In genomic region chr10:126481181-126481580, GRCh38 we compare ENCODE assay signal across 1 cellular context.
A peak's percentile ranks its signal among the peaks of the same experiment; 100 is the strongest.
TF ChIP-seq lines count a peak whose summit lies in the region.

No MANE protein-coding gene starts in this region.

TF ChIP-seq in HEK293, 187 proteins besides CTCF, POLR2A, EP300 and RAD21 (continued from another document):
- TF ChIP-seq ZNF391 (tag by site-specific recombination; IDR thresholded peaks at IDR 0.05; ENCODE audit: borderline replicate concordance, low read depth) (no peak), SP3 (tag by site-specific recombination; IDR thresholded peaks at IDR 0.05) (no peak), ZNF426 (tag by site-specific recombination; IDR thresholded peaks at IDR 0.05) (no peak), MZF1 (tag by site-specific recombination; IDR thresholded peaks at IDR 0.05; ENCODE audit: borderline replicate concordance) (no peak), ZNF473 (tag by site-specific recombination; IDR thresholded peaks at IDR 0.05) (no peak), ZNF776 (tag by site-specific recombination; IDR thresholded peaks at IDR 0.05; ENCODE audit: borderline replicate concordance) (no peak), ZNF398 (tag by site-specific recombination; IDR thresholded peaks at IDR 0.05) (no peak), ZNF510 (tag by site-specific recombination; IDR thresholded peaks at IDR 0.05; ENCODE audit: insufficient replicate concordance) (no peak), ZNF629 (tag by site-specific recombination; IDR thresholded peaks at IDR 0.05) (peak; percentile 51; the same call in 1 of the 2 replicates), RBAK (tag by site-specific recombination; IDR thresholded peaks at IDR 0.05) (no peak), ZNF132 (tag by site-specific recombination; IDR thresholded peaks at IDR 0.05; ENCODE audit: borderline replicate concordance) (no peak), GLIS1 (tag by site-specific recombination; IDR thresholded peaks at IDR 0.05) (no peak), ZNF514 (tag by site-specific recombination; IDR thresholded peaks at IDR 0.05) (no peak), ZNF184 (tag by site-specific recombination; IDR thresholded peaks at IDR 0.05) (0 out of 2 replicates have a peak, but pooled peaks have one; percentile 72), ZNF266 (tag by site-specific recombination; IDR thresholded peaks at IDR 0.05; ENCODE audit: low read depth) (no peak), ZXDB (tag by site-specific recombination; IDR thresholded peaks at IDR 0.05) (no peak), EGR2 (tag by site-specific recombination; IDR thresholded peaks at IDR 0.05; ENCODE audit: low read depth) (no peak), ZNF791 (tag by site-specific recombination; IDR thresholded peaks at IDR 0.05) (no peak), TSHZ1 (tag by site-specific recombination; IDR thresholded peaks at IDR 0.05; ENCODE audit: borderline replicate concordance) (no peak), ZNF341 (tag by site-specific recombination; IDR thresholded peaks at IDR 0.05; ENCODE audit: low read depth) (no peak)
- TF ChIP-seq, protein P1, sequence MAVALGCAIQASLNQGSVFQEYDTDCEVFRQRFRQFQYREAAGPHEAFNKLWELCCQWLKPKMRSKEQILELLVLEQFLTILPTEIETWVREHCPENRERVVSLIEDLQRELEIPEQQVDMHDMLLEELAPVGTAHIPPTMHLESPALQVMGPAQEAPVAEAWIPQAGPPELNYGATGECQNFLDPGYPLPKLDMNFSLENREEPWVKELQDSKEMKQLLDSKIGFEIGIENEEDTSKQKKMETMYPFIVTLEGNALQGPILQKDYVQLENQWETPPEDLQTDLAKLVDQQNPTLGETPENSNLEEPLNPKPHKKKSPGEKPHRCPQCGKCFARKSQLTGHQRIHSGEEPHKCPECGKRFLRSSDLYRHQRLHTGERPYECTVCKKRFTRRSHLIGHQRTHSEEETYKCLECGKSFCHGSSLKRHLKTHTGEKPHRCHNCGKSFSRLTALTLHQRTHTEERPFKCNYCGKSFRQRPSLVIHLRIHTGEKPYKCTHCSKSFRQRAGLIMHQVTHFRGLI (tag by site-specific recombination; IDR thresholded peaks at IDR 0.05): peak; percentile 34; the same call in 1 of the 2 replicates
- TF ChIP-seq, protein P2, sequence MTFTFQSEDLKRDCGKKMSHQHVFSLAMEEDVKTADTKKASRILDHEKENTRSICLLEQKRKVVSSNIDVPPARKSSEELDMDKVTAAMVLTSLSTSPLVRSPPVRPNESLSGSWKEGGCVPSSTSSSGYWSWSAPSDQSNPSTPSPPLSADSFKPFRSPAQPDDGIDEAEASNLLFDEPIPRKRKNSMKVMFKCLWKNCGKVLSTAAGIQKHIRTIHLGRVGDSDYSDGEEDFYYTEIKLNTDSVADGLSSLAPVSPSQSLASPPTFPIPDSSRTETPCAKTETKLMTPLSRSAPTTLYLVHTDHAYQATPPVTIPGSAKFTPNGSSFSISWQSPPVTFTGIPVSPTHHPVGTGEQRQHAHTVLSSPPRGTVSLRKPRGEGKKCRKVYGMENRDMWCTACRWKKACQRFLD (tag by site-specific recombination; IDR thresholded peaks at IDR 0.05): no peak
- TF ChIP-seq, protein P3, sequence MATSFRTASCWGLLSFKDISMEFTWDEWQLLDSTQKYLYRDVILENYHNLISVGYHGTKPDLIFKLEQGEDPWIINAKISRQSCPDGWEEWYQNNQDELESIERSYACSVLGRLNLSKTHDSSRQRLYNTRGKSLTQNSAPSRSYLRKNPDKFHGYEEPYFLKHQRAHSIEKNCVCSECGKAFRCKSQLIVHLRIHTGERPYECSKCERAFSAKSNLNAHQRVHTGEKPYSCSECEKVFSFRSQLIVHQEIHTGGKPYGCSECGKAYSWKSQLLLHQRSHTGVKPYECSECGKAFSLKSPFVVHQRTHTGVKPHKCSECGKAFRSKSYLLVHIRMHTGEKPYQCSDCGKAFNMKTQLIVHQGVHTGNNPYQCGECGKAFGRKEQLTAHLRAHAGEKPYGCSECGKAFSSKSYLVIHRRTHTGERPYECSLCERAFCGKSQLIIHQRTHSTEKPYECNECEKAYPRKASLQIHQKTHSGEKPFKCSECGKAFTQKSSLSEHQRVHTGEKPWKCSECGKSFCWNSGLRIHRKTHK (tag by site-specific recombination; IDR thresholded peaks at IDR 0.05): no peak
